ENCODE assay signal across 18 cellular contexts in genomic region chr9:128088253-128088945, GRCh38. TPM values are rescaled to one million over a fixed set of nuclear protein-coding genes. Genes with fewer than 3 reads are reported as not detected.
DNase-seq lines count a peak whose midpoint lies in the region; ATAC-seq, FAIRE-seq and TF ChIP-seq lines count a peak whose summit lies in the region.
"Had no signal": no experiment of that assay in that cellular context is flagged by ENCODE, and none has a peak within 500 bp of the region (broad histone marks: within the 10 kb centered on the region; RNA-seq: fewer than 3 reads in every experiment).

No MANE protein-coding gene starts in this region.

- in situ Hi-C loops in K562 (cut with MboI): no loop called here

- H3F3A ChIP-seq in SK-N-SH (replicated peaks; ENCODE audit: insufficient read depth): peaks cover 12% of the 10 kb centered on the region

- no peaks in the 10 kb centered on the region for H4K20me1 ChIP-seq in K562 (replicated peaks; ENCODE audit: control insufficient read depth, insufficient read depth, low read length)
- H4K20me1 ChIP-seq in SK-N-SH (ENCODE audit: insufficient read depth): no peaks in the 10 kb centered on the region

- peak overlapping the region; percentile 21; the same call in 1 of the 2 replicates for H3K4me2 ChIP-seq in K562 (ENCODE audit: insufficient read depth, low read length)
- H3K4me2 ChIP-seq in SK-N-SH: no peak overlapping the region

- H3K9me1 ChIP-seq in K562 (ENCODE audit: control insufficient read depth, insufficient read depth, low read length): no peaks in the 10 kb centered on the region

- peak overlapping the region in 1 of 2 experiments; percentile 72; a peak in 2 of 4 replicates for H3K9ac ChIP-seq in K562 (ENCODE audit: insufficient read depth in 1 of 2, low read depth in 2 of 2, low read length in 2 of 2)
- no peak overlapping the region for H3K9ac ChIP-seq in SK-N-SH

- peak overlapping the region in 2 of 3 experiments; percentile 11 to 37 for H3K27ac Mint-ChIP-seq in nephron
- H3K27ac Mint-ChIP-seq: endodermal cell; progenitor cell of endocrine pancreas; stimulated activated memory B cell treated with anti-CD40 and anti-IgM and Interleukin-4, amounts not matched to agents 10 μg/mL and 1 μg/mL and 100 μg/mL, for 72 hours had no signal

- H3K27me3 ChIP-seq in K562 (ENCODE audit: control insufficient read depth in 2 of 2, insufficient read depth in 2 of 2, low read length in 2 of 2) (no peaks in the 10 kb centered on the region), heart right ventricle (no peaks in the 10 kb centered on the region), SK-N-SH (ENCODE audit: insufficient read depth) (no peaks in the 10 kb centered on the region)
- H3K27me3 ChIP-seq: foreskin keratinocyte, Peyer's patch, upper lobe of right lung had no signal

- TF ChIP-seq POLR2A in K562 (conservative IDR thresholded peaks at IDR 0.05): no peak

- TF ChIP-seq CTCF in K562 (IDR thresholded peaks at IDR 0.05 in 2 of 3, conservative IDR thresholded peaks at IDR 0.05 in 1 of 3; ENCODE audit: insufficient read depth in 2 of 3, low read depth in 1 of 3, low read length in 3 of 3) (peak in 1 of 3 experiments; percentile 35; a peak in 2 of 6 replicates), nephron (IDR thresholded peaks at IDR 0.05; ENCODE audit: unreplicated experiment in 3 of 3) (no peak), heart right ventricle (IDR thresholded peaks at IDR 0.05) (no peak), SK-N-SH (IDR thresholded peaks at IDR 0.05) (no peak)

- H3K4me1 ChIP-seq in K562 (replicated peaks in 1 of 2; ENCODE audit: control insufficient read depth in 2 of 2, insufficient read depth in 2 of 2, low read length in 2 of 2) (peaks cover 57 to 58% of the 10 kb centered on the region in 2 experiments), heart right ventricle (peaks cover 6 to 45% (median 27%) of the 10 kb centered on the region in 9 donors), SK-N-SH (ENCODE audit: control insufficient read depth in 1 of 2, insufficient read depth in 2 of 2, low read depth in 1 of 2, low read length in 1 of 2) (peaks cover 22 to 27% of the 10 kb centered on the region in 2 experiments)

- 53% methylated on average over 9 of the region's 9 CpGs for WGBS in K562 (ENCODE audit: insufficient coverage, low coverage, missing lambda C conversion rate)
- 77 to 87% methylated on average over 9 of the region's 9 CpGs for WGBS in heart right ventricle, 2 donors
- WGBS in SK-N-SH (ENCODE audit: low lambda C conversion rate): 84% methylated on average over 9 of the region's 9 CpGs

- CTCF ChIA-PET in K562 (lab: Yijun Ruan, JAX; ENCODE audit: low intra/inter-chr PET ratio) (interaction anchor here (1.1 kb wide), 1 partner anchor 145 kb away, joined by 4 read pairs; no protein-coding TSS in a partner anchor), SK-N-SH (lab: Yijun Ruan, JAX) (interaction anchor here (1.1 to 4.2 kb wide), 2 partner anchors 14 to 29 kb away, joined by 3 to 23 read pairs; no protein-coding TSS in a partner anchor)

- peak overlapping the region; percentile 27 for H3K27ac ChIP-seq in K562 (ENCODE audit: extremely low read depth, low read depth, low read length)
- peak overlapping the region in 1 of 10 donors; percentile 15 for H3K27ac ChIP-seq in heart right ventricle
- H3K27ac ChIP-seq in SK-N-SH (ENCODE audit: low read depth in 2 of 2, low read length in 1 of 2): no peak overlapping the region
- H3K27ac ChIP-seq: foreskin keratinocyte, Peyer's patch, upper lobe of right lung had no signal

- POLR2A ChIA-PET in K562 (lab: Yijun Ruan, JAX): interaction anchor here (0.5 to 3.2 kb wide), 8 partner anchors 8 to 280 kb away, joined by 3 to 13 read pairs (median 4); no protein-coding TSS in a partner anchor
- POLR2A ChIA-PET in SK-N-SH (lab: Yijun Ruan, JAX): no interaction called here

- H3K9me3 ChIP-seq in K562 (replicated peaks; ENCODE audit: control insufficient read depth, insufficient read depth, low read depth, low read length) (no peaks in the 10 kb centered on the region), heart right ventricle (no peaks in the 10 kb centered on the region), SK-N-SH (no peaks in the 10 kb centered on the region)
- H3K9me3 ChIP-seq: Peyer's patch, upper lobe of right lung had no signal

- TF ChIP-seq EP300 in K562 (IDR thresholded peaks at IDR 0.05; ENCODE audit: low read length) (no peak), SK-N-SH (IDR thresholded peaks at IDR 0.05; ENCODE audit: borderline replicate concordance in 1 of 2, low read depth in 1 of 2, low read length in 1 of 2) (no peak)

- intact Hi-C loops in K562 (cut with micrococcal nuclease) (no loop called here), heart right ventricle (cut with DNase I) (no loop called here)

- ATAC-seq in K562 (peak; percentile 54), HG03571 (IDR thresholded peaks at IDR 0.05; ENCODE audit: unreplicated experiment) (no peak), heart right ventricle (no peak)
- ATAC-seq: foreskin keratinocyte; left ventricle myocardium superior; stimulated activated memory B cell treated with anti-CD40 and anti-IgM and Interleukin-4, amounts not matched to agents 10 μg/mL and 1 μg/mL and 100 μg/mL, for 72 hours; upper lobe of right lung had no signal

- H3K27me3 Mint-ChIP-seq in nephron (ENCODE audit: low read depth): no peaks in the 10 kb centered on the region
- H3K27me3 Mint-ChIP-seq: progenitor cell of endocrine pancreas; stimulated activated memory B cell treated with anti-CD40 and anti-IgM and Interleukin-4, amounts not matched to agents 10 μg/mL and 1 μg/mL and 100 μg/mL, for 72 hours had no signal

- no peaks in the 10 kb centered on the region for H3K9me3 Mint-ChIP-seq in nephron
- H3K9me3 Mint-ChIP-seq: endodermal cell; stimulated activated memory B cell treated with anti-CD40 and anti-IgM and Interleukin-4, amounts not matched to agents 10 μg/mL and 1 μg/mL and 100 μg/mL, for 72 hours had no signal

- H3K79me2 ChIP-seq in K562 (ENCODE audit: control insufficient read depth, insufficient read depth, low read length) (peaks cover 95% of the 10 kb centered on the region), SK-N-SH (ENCODE audit: insufficient read depth) (peaks cover 98% of the 10 kb centered on the region)

- H3K36me3 ChIP-seq in K562 (ENCODE audit: control insufficient read depth, insufficient read depth, low read length): peaks cover 79% of the 10 kb centered on the region
- H3K36me3 ChIP-seq in heart right ventricle: peaks cover 0 to 15% (median 0%) of the 10 kb centered on the region in 9 donors
- H3K36me3 ChIP-seq in SK-N-SH (replicated peaks in 1 of 2; ENCODE audit: control insufficient read depth in 1 of 2, insufficient read depth in 2 of 2, low read length in 1 of 2): no peaks in the 10 kb centered on the region
- H3K36me3 ChIP-seq: Peyer's patch, upper lobe of right lung had no signal

- H3K9me2 ChIP-seq in SK-N-SH: no peaks in the 10 kb centered on the region

- TF ChIP-seq RAD21 in K562 (CRISPR knock-in tag; conservative IDR thresholded peaks at IDR 0.05 in 1 of 2, IDR thresholded peaks at IDR 0.05 in 1 of 2): peak in 1 of 2 experiments; percentile 22; a peak in 2 of 4 replicates
- TF ChIP-seq RAD21 in SK-N-SH (IDR thresholded peaks at IDR 0.05; ENCODE audit: low read length): no peak

- peaks cover 13% of the 10 kb centered on the region for H3K36me3 Mint-ChIP-seq in nephron (ENCODE audit: low read depth)

- H2AFZ ChIP-seq in K562 (ENCODE audit: low read depth, low read length) (no peak overlapping the region), SK-N-SH (ENCODE audit: low read depth) (no peak overlapping the region)

- H3K4me3 Mint-ChIP-seq in nephron: no peak overlapping the region
- H3K4me3 Mint-ChIP-seq: endodermal cell; stimulated activated memory B cell treated with anti-CD40 and anti-IgM and Interleukin-4, amounts not matched to agents 10 μg/mL and 1 μg/mL and 100 μg/mL, for 72 hours had no signal

- peak; percentile 47 for DNase-seq in NCI-H82 (lab: John Stamatoyannopoulos, UW)
- DNase-seq in NCI-H82 treated with DMSO at 0.1 percent for 48 hours (lab: John Stamatoyannopoulos, UW; ENCODE audit: unreplicated experiment): no peak
- peak; percentile 51 for DNase-seq in NCI-H2107 (lab: John Stamatoyannopoulos, UW)
- DNase-seq in K562 (ENCODE audit: extremely low read depth in 1 of 4, low spot score in 3 of 4): no peak
- DNase-seq in heart right ventricle: no peak
- DNase-seq in SK-N-SH: no peak
- DNase-seq: caudate nucleus, endodermal cell, foreskin keratinocyte, left ventricle myocardium superior, NCI-H2029, Peyer's patch, upper lobe of right lung had no signal

- BruUV-seq in K562 (replicated peaks; lab: Mats Ljungman, UMichigan): no TSS peak

- no peak overlapping the region for H3K4me3 ChIP-seq in K562
- no peak overlapping the region for H3K4me3 ChIP-seq in heart right ventricle
- no peak overlapping the region for H3K4me3 ChIP-seq in SK-N-SH (ENCODE audit: low read depth in 2 of 2, low read length in 1 of 2)
- H3K4me3 ChIP-seq: Peyer's patch, upper lobe of right lung had no signal

- FAIRE-seq in K562 (lab: Jason Lieb, UNC): no peak
- FAIRE-seq: A204.1 had no signal

- peaks cover 44% of the 10 kb centered on the region for H3K4me1 Mint-ChIP-seq in nephron

RNA-seq across cellular contexts. Expression of gene SLC25A25, which starts 20.4 kb away (rescaled TPM):
- 56.5 and 74.4 TPM in 2 replicates for total RNA-seq in K562 (2011; cell fraction: chromatin; rRNA removed; ENCODE audit: low replicate concordance)
- total RNA-seq in K562 (2011; cell fraction: nucleolus; rRNA removed): 41.5 and 42.5 TPM in 2 replicates
- 26.8 and 33.4 TPM in 2 replicates for total RNA-seq in K562 (2011; cell fraction: nucleoplasm; rRNA removed)
- total RNA-seq in K562 (2014; rRNA removed) (35.9 and 39.5 TPM in 2 replicates), K562 (2014; rRNA removed; fragmentation: Illumina TruSeq; extraction: Trizol) (19.0 and 19.3 TPM in 2 replicates), K562 (2015; rRNA removed; fragmentation: Illumina TruSeq; extraction: Trizol) (23.2 and 25.1 TPM in 2 replicates), K562 (2021) (30.1 and 30.7 TPM in 2 replicates), heart right ventricle (10 to 100 TPM in 3 of 10 donors, 1 to 10 TPM in 7; 3.6 to 20.7 (median 7.5) TPM)
- polyA plus RNA-seq in K562 (2011; rRNA removed) (21.7 and 26.7 TPM in 2 replicates), K562 (2014; fragmentation: Illumina TruSeq; extraction: Trizol) (18.7 and 25.2 TPM in 2 replicates), K562 (2014; fragmentation: Nextera tagmentation; extraction: Ambion mirVana) (under 1 TPM; 0.07 to 0.10 TPM), K562 (2014; rRNA removed) (27.2 and 31.0 TPM in 2 replicates), heart right ventricle (1 to 10 TPM; 2.3 to 4.8 TPM), SK-N-SH (2012; rRNA removed) (12.1 and 12.3 TPM in 2 replicates)
- 20.4 and 25.8 TPM in 2 replicates for polyA plus RNA-seq in K562 (2011; cell fraction: cytosol; rRNA removed)
- polyA plus RNA-seq in K562 (2011; cell fraction: nucleus; rRNA removed): 29.9 and 44.4 TPM in 2 replicates
- 20.5 and 23.5 TPM in 2 replicates for polyA plus RNA-seq in K562 (2012)
- 21.0 and 28.2 TPM in 2 replicates for polyA minus RNA-seq in K562 (2011; rRNA and poly(A)+ RNA removed)
- polyA minus RNA-seq in K562 (2011; cell fraction: cytosol; rRNA and poly(A)+ RNA removed): 14.7 and 16.8 TPM in 2 replicates
- 14.8 and 20.9 TPM in 2 replicates for polyA minus RNA-seq in K562 (2011; cell fraction: nucleus; rRNA and poly(A)+ RNA removed)
- 7.5 and 10.3 TPM in 2 replicates for polyA plus RNA-seq in SK-N-SH (2012; cell fraction: cytosol; rRNA removed)
- polyA plus RNA-seq in SK-N-SH (2012; cell fraction: nucleus; rRNA removed): 19.6 and 24.1 TPM in 2 replicates

RNA-seq across cellular contexts. Expression of gene NAIF1, which starts 21.3 kb away (rescaled TPM):
- 14.2 and 31.0 TPM in 2 replicates for total RNA-seq in K562 (2011; cell fraction: chromatin; rRNA removed; ENCODE audit: low replicate concordance)
- 27.1 and 29.7 TPM in 2 replicates for total RNA-seq in K562 (2011; cell fraction: nucleolus; rRNA removed)
- 19.1 and 19.8 TPM in 2 replicates for total RNA-seq in K562 (2011; cell fraction: nucleoplasm; rRNA removed)
- 21.3 and 27.6 TPM in 2 replicates for total RNA-seq in K562 (2014; rRNA removed)
- total RNA-seq in K562 (2014; rRNA removed; fragmentation: Illumina TruSeq; extraction: Trizol): 15.8 and 16.2 TPM in 2 replicates
- 15.9 and 17.4 TPM in 2 replicates for total RNA-seq in K562 (2015; rRNA removed; fragmentation: Illumina TruSeq; extraction: Trizol)
- total RNA-seq in K562 (2021): 23.1 and 26.6 TPM in 2 replicates
- polyA plus RNA-seq in K562 (2011; rRNA removed): 17.2 and 21.5 TPM in 2 replicates
- 24.4 and 26.5 TPM in 2 replicates for polyA plus RNA-seq in K562 (2011; cell fraction: cytosol; rRNA removed)
- polyA plus RNA-seq in K562 (2011; cell fraction: nucleus; rRNA removed): 17.1 and 20.0 TPM in 2 replicates
- 16.5 and 19.9 TPM in 2 replicates for polyA plus RNA-seq in K562 (2012)
- 16.3 and 16.9 TPM in 2 replicates for polyA plus RNA-seq in K562 (2014; fragmentation: Illumina TruSeq; extraction: Trizol)
- polyA plus RNA-seq in K562 (2014; fragmentation: Nextera tagmentation; extraction: Ambion mirVana): 1 to 10 TPM; 4.8 to 5.3 TPM
- 17.7 and 17.8 TPM in 2 replicates for polyA plus RNA-seq in K562 (2014; rRNA removed)
- polyA minus RNA-seq in K562 (2011; rRNA and poly(A)+ RNA removed): 14.9 and 19.6 TPM in 2 replicates
- 14.2 and 26.5 TPM in 2 replicates for polyA minus RNA-seq in K562 (2011; cell fraction: cytosol; rRNA and poly(A)+ RNA removed)
- polyA minus RNA-seq in K562 (2011; cell fraction: nucleus; rRNA and poly(A)+ RNA removed): 6.3 and 7.7 TPM in 2 replicates
- total RNA-seq in heart right ventricle: 1 to 10 TPM; 3.2 to 7.0 (median 5.5) TPM
- 1 to 10 TPM; 4.4 to 7.2 TPM for polyA plus RNA-seq in heart right ventricle
- polyA plus RNA-seq in SK-N-SH (2012; rRNA removed): 14.6 and 14.8 TPM in 2 replicates
- 10.0 and 12.9 TPM in 2 replicates for polyA plus RNA-seq in SK-N-SH (2012; cell fraction: cytosol; rRNA removed)
- polyA plus RNA-seq in SK-N-SH (2012; cell fraction: nucleus; rRNA removed): 7.9 and 8.3 TPM in 2 replicates

RNA-seq across cellular contexts. Expression of gene PTGES2, which starts 39.1 kb away (rescaled TPM):
- total RNA-seq in K562 (2011; cell fraction: chromatin; rRNA removed; ENCODE audit: low replicate concordance): 91.2 and 285 TPM in 2 replicates
- 223 and 287 TPM in 2 replicates for total RNA-seq in K562 (2011; cell fraction: nucleolus; rRNA removed)
- total RNA-seq in K562 (2011; cell fraction: nucleoplasm; rRNA removed): 132 and 134 TPM in 2 replicates
- total RNA-seq in K562 (2014; rRNA removed) (196 and 257 TPM in 2 replicates), K562 (2014; rRNA removed; fragmentation: Illumina TruSeq; extraction: Trizol) (34.3 and 50.3 TPM in 2 replicates), K562 (2015; rRNA removed; fragmentation: Illumina TruSeq; extraction: Trizol) (98.9 and 102 TPM in 2 replicates), K562 (2021) (135 and 137 TPM in 2 replicates), heart right ventricle (100 to 1,000 TPM; 117 to 166 (median 148) TPM)
- polyA plus RNA-seq in K562 (2011; rRNA removed) (90.1 and 106 TPM in 2 replicates), K562 (2014; fragmentation: Illumina TruSeq; extraction: Trizol) (89.2 and 128 TPM in 2 replicates), K562 (2014; fragmentation: Nextera tagmentation; extraction: Ambion mirVana) (1 to 10 TPM; 2.4 to 6.2 TPM), K562 (2014; rRNA removed) (128 and 149 TPM in 2 replicates), heart right ventricle (100 to 1,000 TPM; 132 to 147 TPM), SK-N-SH (2012; rRNA removed) (130 and 141 TPM in 2 replicates)
- 92.2 and 177 TPM in 2 replicates for polyA plus RNA-seq in K562 (2011; cell fraction: cytosol; rRNA removed)
- 244 and 370 TPM in 2 replicates for polyA plus RNA-seq in K562 (2011; cell fraction: nucleus; rRNA removed)
- 94.0 and 96.2 TPM in 2 replicates for polyA plus RNA-seq in K562 (2012)
- polyA minus RNA-seq in K562 (2011; rRNA and poly(A)+ RNA removed): 49.5 and 74.8 TPM in 2 replicates
- polyA minus RNA-seq in K562 (2011; cell fraction: cytosol; rRNA and poly(A)+ RNA removed): 57.2 and 75.5 TPM in 2 replicates
- polyA minus RNA-seq in K562 (2011; cell fraction: nucleus; rRNA and poly(A)+ RNA removed): 73.1 and 77.3 TPM in 2 replicates
- 56.6 and 84.9 TPM in 2 replicates for polyA plus RNA-seq in SK-N-SH (2012; cell fraction: cytosol; rRNA removed)
- polyA plus RNA-seq in SK-N-SH (2012; cell fraction: nucleus; rRNA removed): 165 and 193 TPM in 2 replicates

Comparison
In these comparisons a context has a peak if more than half of its experiments do, and no peak if none do; other contexts are left out.
1. DNase-seq: peak in NCI-H82 (single experiment) and NCI-H2107 (single experiment); none in NCI-H82 treated with DMSO at 0.1 percent for 48 hours (single experiment), K562 (0 of 4), heart right ventricle (0 of 2) and SK-N-SH (single experiment).